In genomic region chr6:56699066-56699654, GRCh38 we compare ENCODE assay signal across 8 cellular contexts. TPM values are rescaled to one million over a fixed set of nuclear protein-coding genes. Genes with fewer than 3 reads are reported as not detected.
DNase-seq lines count a peak whose midpoint lies in the region; ATAC-seq and TF ChIP-seq lines count a peak whose summit lies in the region.

No MANE protein-coding gene starts in this region.

- no peaks in the 10 kb centered on the region for H3F3A ChIP-seq in SU-DHL-6 (ENCODE audit: insufficient read depth)

- H3K27me3 ChIP-seq in SU-DHL-6 (ENCODE audit: low read length): 0 out of 2 replicates have a peak, but pooled peaks cover 5% of the 10 kb centered on the region
- H3K27me3 ChIP-seq in heart right ventricle: no peaks in the 10 kb centered on the region
- no peaks in the 10 kb centered on the region for H3K27me3 ChIP-seq in vagina
- H3K27me3 ChIP-seq in effector memory CD4-positive, alpha-beta T cell (replicated peaks; ENCODE audit: control insufficient read depth, insufficient read depth, low read length, poor library complexity, severe bottlenecking): no peaks in the 10 kb centered on the region

- H2AFZ ChIP-seq in SU-DHL-6 (ENCODE audit: low read depth, low read length, severe bottlenecking): no peak overlapping the region

- no peaks in the 10 kb centered on the region for H3K9me3 ChIP-seq in SU-DHL-6 (ENCODE audit: insufficient read depth, low read length)
- H3K9me3 ChIP-seq in heart right ventricle: no peaks in the 10 kb centered on the region
- H3K9me3 ChIP-seq in vagina: no peaks in the 10 kb centered on the region
- no peaks in the 10 kb centered on the region for H3K9me3 ChIP-seq in effector memory CD4-positive, alpha-beta T cell (ENCODE audit: control insufficient read depth, low read length)

- intact Hi-C loops in heart right ventricle (cut with DNase I): loop anchor here in 7 of 10 donors (2.0 to 5.0 kb wide), 4 partner anchors 57 to 62 kb away; partner anchors contain the start of gene DST (in 3 of the 7)
- intact Hi-C loops in vagina (cut with DNase I): loop anchor here (5.0 kb wide), 1 partner anchor 62 kb away; no protein-coding TSS in a partner anchor

- peak; percentile 22 for DNase-seq in CD1c-positive myeloid dendritic cell (ENCODE audit: extremely low spot score)
- DNase-seq in heart right ventricle: no peak
- DNase-seq in vagina (ENCODE audit: extremely low spot score in 2 of 2): no peak
- no peak for DNase-seq in activated CD4-positive, alpha-beta T cell treated with anti-CD3 and anti-CD28 coated beads for 1 hour
- no peak for DNase-seq in effector memory CD4-positive, alpha-beta T cell

- H3K4me1 ChIP-seq in heart right ventricle (peaks cover 0 to 16% (median 8%) of the 10 kb centered on the region in 9 donors), vagina (no peaks in the 10 kb centered on the region)
- no peaks in the 10 kb centered on the region for H3K4me1 ChIP-seq in effector memory CD4-positive, alpha-beta T cell (ENCODE audit: control insufficient read depth, insufficient read depth, low read length, poor library complexity, severe bottlenecking)

- H3K4me3 ChIP-seq in SU-DHL-6 (ENCODE audit: insufficient read depth, low read length, poor library complexity, severe bottlenecking) (no peak overlapping the region), heart right ventricle (no peak overlapping the region), vagina (no peak overlapping the region)
- no peak overlapping the region for H3K4me3 ChIP-seq in effector memory CD4-positive, alpha-beta T cell (ENCODE audit: insufficient read depth, low read depth, low read length, poor library complexity, severe bottlenecking)

- peak; percentile 75 for TF ChIP-seq CTCF in SU-DHL-6 (IDR thresholded peaks at IDR 0.05; ENCODE audit: insufficient read depth, low read length, poor library complexity, severe bottlenecking)
- peak; percentile 34 to 76 (median 60) for TF ChIP-seq CTCF in heart right ventricle (IDR thresholded peaks at IDR 0.05)
- TF ChIP-seq CTCF in vagina (IDR thresholded peaks at IDR 0.05): peak; percentile 16 to 68 (median 52)

- H3K27ac ChIP-seq in SU-DHL-6 (ENCODE audit: low read depth, low read length): no peak overlapping the region
- no peak overlapping the region for H3K27ac ChIP-seq in heart right ventricle
- H3K27ac ChIP-seq in vagina: no peak overlapping the region
- no peak overlapping the region for H3K27ac ChIP-seq in effector memory CD4-positive, alpha-beta T cell (ENCODE audit: insufficient read depth, low read length, poor library complexity, severe bottlenecking)

- no peak for TF ChIP-seq EP300 in Ishikawa (IDR thresholded peaks at IDR 0.05; ENCODE audit: borderline replicate concordance)

- H4K20me1 ChIP-seq in SU-DHL-6 (ENCODE audit: low read depth, low read length): no peaks in the 10 kb centered on the region

- no peak for TF ChIP-seq POLR2A in vagina (IDR thresholded peaks at IDR 0.05)

- ATAC-seq in heart right ventricle (peak in 5 of 8 donors; percentile 52 to 74 (median 65)), GM18858 (IDR thresholded peaks at IDR 0.05; ENCODE audit: unreplicated experiment) (no peak)

- peak; percentile 63 for TF ChIP-seq RAD21 in Ishikawa (IDR thresholded peaks at IDR 0.05; ENCODE audit: low read depth)

- no peaks in the 10 kb centered on the region for H3K79me2 ChIP-seq in SU-DHL-6 (ENCODE audit: insufficient read depth, low read length)

- H3K9ac ChIP-seq in SU-DHL-6 (ENCODE audit: low read length): no peak overlapping the region

- H3K36me3 ChIP-seq in SU-DHL-6 (ENCODE audit: low read length): no peaks in the 10 kb centered on the region
- peaks cover 0 to 17% (median 0%) of the 10 kb centered on the region in 9 donors for H3K36me3 ChIP-seq in heart right ventricle
- no peaks in the 10 kb centered on the region for H3K36me3 ChIP-seq in vagina
- no peaks in the 10 kb centered on the region for H3K36me3 ChIP-seq in effector memory CD4-positive, alpha-beta T cell (ENCODE audit: control insufficient read depth, insufficient read depth, low read length)

- 22 to 52% methylated on average over 1 of the region's 1 CpG for WGBS in heart right ventricle, 2 donors

- no peak overlapping the region for H3K4me2 ChIP-seq in SU-DHL-6 (ENCODE audit: low read depth, low read length, poor library complexity, severe bottlenecking)

- H3K9me2 ChIP-seq in SU-DHL-6 (replicated peaks; ENCODE audit: insufficient read depth, low read length): no peaks in the 10 kb centered on the region

TF ChIP-seq in Ishikawa, 13 proteins besides CTCF, POLR2A, EP300 and RAD21:
- TF ChIP-seq REST (IDR thresholded peaks at IDR 0.05; ENCODE audit: low read depth): no peak
- no peak for TF ChIP-seq YY1 (IDR thresholded peaks at IDR 0.05; ENCODE audit: low read depth)
- no peak for TF ChIP-seq CREB1 (IDR thresholded peaks at IDR 0.05; ENCODE audit: low read depth)
- no peak for TF ChIP-seq USF1 (IDR thresholded peaks at IDR 0.05)
- no peak for TF ChIP-seq TCF12 (IDR thresholded peaks at IDR 0.05; ENCODE audit: low read depth)
- TF ChIP-seq NFIC (IDR thresholded peaks at IDR 0.05): no peak
- TF ChIP-seq TAF1 (IDR thresholded peaks at IDR 0.05; ENCODE audit: low read depth): no peak
TF ChIP-seq in Ishikawa: peak in this region for 0.

RNA-seq across cellular contexts. Expression of gene DST, which starts 56.5 kb away (rescaled TPM):
- total RNA-seq in heart right ventricle (100 to 1,000 TPM; 218 to 619 (median 514) TPM), vagina (460 TPM)
- 100 to 1,000 TPM; 103 to 211 TPM for polyA plus RNA-seq in heart right ventricle
